8 cellular contexts compared by ENCODE assay signal in the genomic region with DNA sequence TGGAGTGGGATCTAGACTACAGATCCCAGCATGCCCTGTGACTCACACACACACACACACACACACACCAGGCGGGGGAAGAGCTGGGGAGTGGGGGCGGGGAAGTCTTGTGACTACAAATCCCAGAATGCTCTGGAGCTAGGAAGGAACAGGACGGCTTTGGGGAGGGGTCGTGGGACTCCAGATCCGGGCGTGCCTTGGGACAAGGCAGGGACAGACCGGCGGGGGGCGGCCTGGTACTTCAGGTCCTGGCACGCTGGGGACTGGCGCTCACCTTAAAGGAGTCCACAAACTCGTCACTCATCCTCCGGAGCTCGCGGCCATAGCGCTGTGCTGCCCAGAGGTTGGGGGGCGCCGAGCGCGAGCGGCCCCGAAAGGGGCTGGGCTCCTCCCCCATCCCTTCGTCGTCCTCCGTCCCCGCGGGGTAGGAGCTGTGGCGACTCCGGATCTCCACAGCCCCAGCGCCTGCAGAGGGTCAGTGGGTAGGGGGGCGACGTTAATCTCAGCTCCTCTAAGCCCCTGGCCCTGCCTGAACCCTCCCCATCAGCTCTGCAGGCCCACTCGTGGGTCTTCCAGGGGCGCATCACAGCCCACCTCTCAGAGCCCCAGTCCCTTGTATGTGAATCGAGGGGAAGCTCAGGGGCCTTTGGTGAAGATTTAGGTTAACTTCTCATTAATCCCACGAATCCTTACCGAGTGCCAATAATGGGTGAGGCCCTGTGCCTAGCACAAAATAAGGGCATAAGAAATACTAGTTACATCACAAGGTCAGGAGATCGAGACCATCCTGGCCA. TPM values are rescaled to one million over a fixed set of nuclear protein-coding genes. Genes with fewer than 3 reads are reported as not detected.
A peak's percentile ranks its signal among the peaks of the same experiment; 100 is the strongest.
DNase-seq lines count a peak whose midpoint lies in the region; ATAC-seq and TF ChIP-seq lines count a peak whose summit lies in the region.

No MANE protein-coding gene starts in this region.

- H3K4me3 ChIP-seq in AG09309 (ENCODE audit: control insufficient read depth, low read depth, low read length) (peak overlapping the region; percentile 60), spleen (peak overlapping the region; percentile 44 to 86 (median 62))

- intact Hi-C loops in spleen (cut with DNase I; ENCODE audit: low total_unique reads): no loop called here

- WGBS in spleen, 5 donors: 3 to 9% (median 5%) methylated on average over 17 to 38 of the region's 38 CpGs

- no peaks in the 10 kb centered on the region for H3K27me3 ChIP-seq in spleen (replicated peaks in 1 of 7)

- peak overlapping the region; percentile 79 to 97 (median 94) for H3K27ac ChIP-seq in spleen

- DNase-seq in AG09309 (ENCODE audit: low read depth) (peak; percentile 85), GOT3 (lab: John Stamatoyannopoulos, UW) (peak; percentile 37), NCI-H446 (lab: John Stamatoyannopoulos, UW) (peak; percentile 88 to 93), islet precursor cell (peak; percentile 98), spleen (peak; percentile 95)
- peak; percentile 82 for DNase-seq in central memory CD4-positive, alpha-beta T cell

- peak; percentile 20 to 21 for ATAC-seq in activated CD4-positive, CD25-positive, alpha-beta regulatory T cell treated with anti-CD3 and anti-CD28 coated beads, Interleukin-2, amount 50 U/mL, for 24 hours
- no peak for ATAC-seq in GM19452 (IDR thresholded peaks at IDR 0.05; ENCODE audit: unreplicated experiment)

- peaks cover 0 to 26% (median 2%) of the 10 kb centered on the region in 6 donors for H3K36me3 ChIP-seq in spleen

- peak; percentile 14 for TF ChIP-seq CTCF in AG09309 (IDR thresholded peaks at IDR 0.05; ENCODE audit: control insufficient read depth, insufficient read depth, low read depth, low read length, missing control alignments)
- TF ChIP-seq CTCF in spleen (IDR thresholded peaks at IDR 0.05 in 8 of 11, conservative IDR thresholded peaks at IDR 0.05 in 3 of 11): peak in 7 of 11 experiments; percentile 6 to 40 (median 29)

- no peak for TF ChIP-seq POLR2A in spleen (IDR thresholded peaks at IDR 0.05)

- peaks cover 27 to 53% (median 39%) of the 10 kb centered on the region in 6 donors for H3K4me1 ChIP-seq in spleen

- H3K9me3 ChIP-seq in spleen: no peaks in the 10 kb centered on the region

RNA-seq across cellular contexts. Expression of a gene that starts 12.9 kb away (rescaled TPM):
- total RNA-seq in spleen: 10 to 100 TPM; 27.0 to 49.3 (median 33.4) TPM
- 10 to 100 TPM; 53.9 to 67.3 (median 61.4) TPM for polyA plus RNA-seq in spleen

RNA-seq across cellular contexts. Expression of a gene that starts 14.1 kb away (rescaled TPM):
- total RNA-seq in spleen: 10 to 100 TPM; 21.8 to 37.2 (median 30.2) TPM
- 10 to 100 TPM; 13.7 to 22.8 (median 16.7) TPM for polyA plus RNA-seq in spleen

RNA-seq across cellular contexts. Expression of a gene that starts 19.6 kb away (rescaled TPM):
- under 1 TPM in 3 of 7 donors, not detected in 4; 0.35 to 0.77 (median 0.44) TPM for total RNA-seq in spleen
- polyA plus RNA-seq in spleen: under 1 TPM in 2 of 3 donors, not detected in 1; 0.06 to 0.09 TPM

RNA-seq across cellular contexts. Expression of a gene that starts 20.2 kb away (rescaled TPM):
- total RNA-seq in spleen: 10 to 100 TPM; 20.7 to 28.3 (median 22.3) TPM
- 10 to 100 TPM in 1 of 3 donors, 1 to 10 TPM in 2; 3.8 to 11.9 (median 4.4) TPM for polyA plus RNA-seq in spleen

RNA-seq across cellular contexts. Expression of a gene that starts 24.8 kb away (rescaled TPM):
- total RNA-seq in spleen: 10 to 100 TPM; 47.6 to 93.9 (median 78.3) TPM
- 100 to 1,000 TPM; 139 to 190 (median 168) TPM for polyA plus RNA-seq in spleen

Comparison
In these comparisons a context has a peak if more than half of its experiments do, and no peak if none do; other contexts are left out.
1. DNase-seq: peak in every context shown above with its lines; median percentile 98 in islet precursor cell; 95 in spleen; 90 in NCI-H446; 85 in AG09309; 82 in central memory CD4-positive, alpha-beta T cell; 37 in GOT3.